Comparison of ENCODE assay signal across 8 cellular contexts in genomic region chr4:77734928-77735327, GRCh38.
DNase-seq lines count a peak whose midpoint lies in the region; ATAC-seq and TF ChIP-seq lines count a peak whose summit lies in the region.

No MANE protein-coding gene starts in this region.

- CTCF ChIA-PET in T-cell (lab: Charles Lee) = no interaction called here

- H3K27ac Mint-ChIP-seq in T-cell = peak overlapping the region; percentile 82 to 85

- H3K4me3 ChIP-seq in upper lobe of right lung = no peak overlapping the region

- H3K4me1 Mint-ChIP-seq in T-cell = peaks cover 65 to 80% (median 73%) of the 10 kb centered on the region in 3 donors

- DNase-seq in DMS53 (lab: John Stamatoyannopoulos, UW) = peak; percentile 78
- DNase-seq in T-cell = peak in 14 of 34 experiments; percentile 1 to 18 (median 6)
- peak; percentile 86 for DNase-seq in fibroblast of peridontal ligament (ENCODE audit: extremely low read depth)
- no peak for DNase-seq in upper lobe of right lung
- no peak for DNase-seq in NCI-H2107 treated with DMSO at 0.1 percent for 48 hours (lab: John Stamatoyannopoulos, UW; ENCODE audit: unreplicated experiment)
- DNase-seq in caudate nucleus (lab: John Stamatoyannopoulos, UW) = no peak

- H3K27me3 ChIP-seq in upper lobe of right lung = no peaks in the 10 kb centered on the region

- intact Hi-C loops in upper lobe of right lung (cut with DNase I) = no loop called here

- H3K4me3 Mint-ChIP-seq in T-cell = peak overlapping the region; percentile 50 to 57 (median 51)

- H3K9me3 ChIP-seq in upper lobe of right lung = no peaks in the 10 kb centered on the region

- H3K27ac ChIP-seq in upper lobe of right lung (no peak overlapping the region), caudate nucleus (ENCODE audit: low read depth, low read length) (no peak overlapping the region)

- POLR2A ChIA-PET in T-cell (lab: Charles Lee) = interaction anchor here (0.6 to 0.9 kb wide), 2 partner anchors 55 to 127 kb away, joined by 4 to 6 read pairs; partner anchors contain the start of gene MRPL1 (in 1 of the 2)

- no peaks in the 10 kb centered on the region for H3K27me3 Mint-ChIP-seq in T-cell

- H3K9me3 Mint-ChIP-seq in T-cell = no peaks in the 10 kb centered on the region

- TF ChIP-seq CTCF in upper lobe of right lung (IDR thresholded peaks at IDR 0.05) = no peak

- H3K36me3 ChIP-seq in upper lobe of right lung = peaks cover 25% of the 10 kb centered on the region

- peaks cover 66% of the 10 kb centered on the region for H3K36me3 Mint-ChIP-seq in T-cell

- H3K4me1 ChIP-seq in upper lobe of right lung = no peaks in the 10 kb centered on the region

- ATAC-seq in GM19397 (IDR thresholded peaks at IDR 0.05; ENCODE audit: unreplicated experiment) (peak; percentile 83), HG03196 (IDR thresholded peaks at IDR 0.05; ENCODE audit: unreplicated experiment) (peak; percentile 86), T-cell (replicated peaks in 1 of 4) (peak; percentile 55 to 77 (median 66)), upper lobe of right lung (peak; percentile 83)

Comparison
In these comparisons a context has a peak if more than half of its experiments do, and no peak if none do; other contexts are left out.
1. DNase-seq: peak in DMS53 (single experiment) and fibroblast of peridontal ligament (single experiment); none in upper lobe of right lung (single experiment), NCI-H2107 treated with DMSO at 0.1 percent for 48 hours (single experiment) and caudate nucleus (0 of 61).
2. Peak in every context shown above with its lines, with median percentiles within 50 percentile points of each other: ATAC-seq.